Comparison of ENCODE assay signal across 8 cellular contexts in the genomic region with DNA sequence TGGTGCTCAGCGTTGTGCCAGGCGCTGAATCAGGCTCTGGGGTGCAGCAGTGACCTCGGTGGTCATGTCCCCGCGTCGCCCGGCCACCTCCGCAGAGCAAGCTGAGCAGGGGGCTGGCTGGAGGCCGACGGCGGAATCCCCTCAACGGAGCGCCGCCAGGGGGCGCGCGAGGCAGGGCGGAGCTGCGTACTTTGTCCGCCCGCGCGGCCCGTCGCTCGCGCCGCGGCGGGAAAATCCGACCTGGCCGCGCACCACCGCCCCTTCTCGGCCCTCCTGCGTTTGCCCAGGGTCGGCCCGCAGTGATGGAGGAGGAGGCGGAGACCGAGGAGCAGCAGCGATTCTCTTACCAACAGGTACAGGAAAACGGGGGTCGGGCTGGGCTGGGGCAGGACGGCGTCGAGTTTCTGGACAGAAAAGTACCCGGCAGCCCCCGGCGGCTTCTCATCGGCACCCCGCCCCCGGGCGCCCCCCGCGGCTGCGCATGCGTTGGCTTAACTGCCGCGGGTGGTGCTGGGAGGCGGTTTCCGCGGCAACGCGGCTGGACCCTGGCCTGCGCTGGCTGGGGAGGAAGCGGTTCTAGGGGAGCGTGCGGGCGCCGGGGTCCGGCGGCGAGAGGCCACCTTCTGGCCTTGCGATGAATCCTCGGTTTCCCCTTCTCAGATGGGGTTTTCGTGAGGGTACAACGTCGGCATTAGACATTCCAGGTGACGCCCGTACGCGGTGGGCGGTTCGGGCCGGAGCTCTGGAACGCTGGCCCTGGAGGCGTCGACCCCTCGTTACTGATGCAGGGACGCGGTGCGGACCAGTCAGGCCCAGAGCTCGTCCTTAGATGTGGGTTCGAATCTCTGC. TPM values are rescaled to one million over a fixed set of nuclear protein-coding genes. Genes with fewer than 3 reads are reported as not detected.
DNase-seq lines count a peak whose midpoint lies in the region; TF ChIP-seq lines count a peak whose summit lies in the region.

Gene CENPS, plus strand, starts transcription at position 218 of the 849 bp plus-strand sequence. Its CDS starts 85 bp downstream, at position 303.

- H3K9ac ChIP-seq in NT2/D1 (ENCODE audit: insufficient read length, low read depth): peak within 1 kb of the TSS; percentile 89
- peak within 1 kb of the TSS; percentile 82 for H3K9ac ChIP-seq in endodermal cell (ENCODE audit: extremely low read depth, low read length, poor library complexity, severe bottlenecking)

- peak within 1 kb of the TSS; percentile 95 for H3K27ac ChIP-seq in endodermal cell (ENCODE audit: low read depth, low read length)

- H3K9me3 ChIP-seq in NT2/D1 (ENCODE audit: insufficient read depth, low read length): no peaks in the 10 kb centered on the region
- H3K9me3 ChIP-seq in endodermal cell (ENCODE audit: control insufficient read depth, low read length): no peaks in the 10 kb centered on the region

- H3K4me1 ChIP-seq in NT2/D1 (ENCODE audit: insufficient read depth, insufficient read length) (peaks cover 8% of the 10 kb centered on the region), endodermal cell (ENCODE audit: control insufficient read depth, insufficient read depth, low read length) (no peaks in the 10 kb centered on the region)

- in situ Hi-C loops in Caki2 (cut with HindIII; ENCODE audit: low pct_unique_long_range_greater_than_20kb, low sequenced_read_pairs): no loop called here

- H3K27ac Mint-ChIP-seq in endodermal cell (peak within 1 kb of the TSS; percentile 95), mesothelial cell of epicardium (peak within 1 kb of the TSS; percentile 94)

- H3K27me3 Mint-ChIP-seq in endodermal cell (ENCODE audit: insufficient read depth) (peaks cover 2% of the 10 kb centered on the region), mesothelial cell of epicardium (ENCODE audit: low read depth) (no peaks in the 10 kb centered on the region)

- H3K4me3 Mint-ChIP-seq in endodermal cell: peak within 1 kb of the TSS; percentile 83
- peak within 1 kb of the TSS; percentile 86 for H3K4me3 Mint-ChIP-seq in mesothelial cell of epicardium

- WGBS in endodermal cell (ENCODE audit: insufficient coverage in 1 of 2, insufficient read length in 1 of 2), 2 experiments: 0 to 1% methylated on average over 43 to 94 of the region's 94 CpGs

- H3K36me3 Mint-ChIP-seq in endodermal cell (ENCODE audit: low read depth) (peaks cover 5% of the 10 kb centered on the region), mesothelial cell of epicardium (no peaks in the 10 kb centered on the region)

- H3K4me3 ChIP-seq in NT2/D1 (ENCODE audit: insufficient read length, low read depth) (peak within 1 kb of the TSS; percentile 61), endodermal cell (ENCODE audit: low read length) (peak within 1 kb of the TSS; percentile 95)

- TF ChIP-seq CTCF in GM20000 (IDR thresholded peaks at IDR 0.05; ENCODE audit: extremely low read depth, missing control alignments): peak; percentile 85
- TF ChIP-seq CTCF in endodermal cell (conservative IDR thresholded peaks at IDR 0.05): peak; percentile 98
- TF ChIP-seq CTCF in mesothelial cell of epicardium (IDR thresholded peaks at IDR 0.05; ENCODE audit: unreplicated experiment): peak; percentile 95

- DNase-seq in Caki2 (ENCODE audit: low read depth): peak; percentile 88
- DNase-seq in GM20000 (ENCODE audit: low spot score): peak; percentile 99
- peak; percentile 88 for DNase-seq in HT-29 (ENCODE audit: low spot score)
- DNase-seq in NT2/D1 (ENCODE audit: low read depth, low spot score): peak; percentile 69
- DNase-seq in activated CD8-positive, alpha-beta memory T cell treated with anti-CD3 and anti-CD28 coated beads, Interleukin-2, amount 50 U/mL, for 1 hour (ENCODE audit: extremely low read depth): peak; percentile 61
- peak; percentile 96 for DNase-seq in endodermal cell
- DNase-seq in mesothelial cell of epicardium (ENCODE audit: low spot score in 2 of 2, unreplicated experiment in 2 of 2): peak; percentile 91 to 96
- DNase-seq in stimulated activated CD8-positive, alpha-beta memory T cell treated with anti-CD3 and anti-CD28 coated beads, Interleukin-15, amount 100 ng/mL, for 4 hours (ENCODE audit: low read depth in 2 of 2): peak; percentile 84 to 88

- H3K27me3 ChIP-seq in NT2/D1 (ENCODE audit: insufficient read depth, insufficient read length) (no peaks in the 10 kb centered on the region), endodermal cell (ENCODE audit: control insufficient read depth, insufficient read depth, low read length, poor library complexity, severe bottlenecking) (no peaks in the 10 kb centered on the region)

- H3K36me3 ChIP-seq in NT2/D1 (ENCODE audit: insufficient read depth, insufficient read length, low read length) (peaks cover 7% of the 10 kb centered on the region), endodermal cell (ENCODE audit: control insufficient read depth, insufficient read depth, low read length) (no peaks in the 10 kb centered on the region)

- H3K4me1 Mint-ChIP-seq in endodermal cell: peaks cover 15% of the 10 kb centered on the region
- peaks cover 15% of the 10 kb centered on the region for H3K4me1 Mint-ChIP-seq in mesothelial cell of epicardium

- H3K9me3 Mint-ChIP-seq in endodermal cell (no peaks in the 10 kb centered on the region), mesothelial cell of epicardium (no peaks in the 10 kb centered on the region)

RNA-seq across cellular contexts. Expression of gene CENPS, which starts in this region (rescaled TPM):
- total RNA-seq in Caki2 (2014; rRNA removed; shearing (Covaris generic); ENCODE audit: low replicate concordance): 39.8 and 45.0 TPM in 2 replicates
- 10.0 and 11.1 TPM in 2 replicates for total RNA-seq in HT-29 (2014; rRNA removed; shearing (Covaris generic))
- 10 to 100 TPM; 23.1 to 30.8 TPM for total RNA-seq in endodermal cell
- 22.5 TPM for polyA plus RNA-seq in endodermal cell (2013, experiment 1 of 2)
- polyA plus RNA-seq in endodermal cell (2013, experiment 2 of 2): 25.0 TPM
- 11.8 to 12.4 TPM (median 12.1 TPM) in 3 replicates for total RNA-seq in mesothelial cell of epicardium

Comparison
In these comparisons a context has a peak if more than half of its experiments do, and no peak if none do; other contexts are left out.
1. Peak in every context shown above with its lines: DNase-seq, H3K4me3 ChIP-seq and H3K27ac ChIP-seq.